In genomic region chr1:23403038-23403336, GRCh38 we compare ENCODE assay signal across 8 cellular contexts. TPM values are rescaled to one million over a fixed set of nuclear protein-coding genes. Genes with fewer than 3 reads are reported as not detected.
A peak's percentile ranks its signal among the peaks of the same experiment; 100 is the strongest.
DNase-seq lines count a peak whose midpoint lies in the region; ATAC-seq, FAIRE-seq and TF ChIP-seq lines count a peak whose summit lies in the region.
"Had no signal": no experiment of that assay in that cellular context is flagged by ENCODE, and none has a peak within 500 bp of the region (broad histone marks: within the 10 kb centered on the region; RNA-seq: fewer than 3 reads in every experiment).

No MANE protein-coding gene starts in this region.

- ATAC-seq in GM19023 (IDR thresholded peaks at IDR 0.05; ENCODE audit: unreplicated experiment) (no peak), GM18498 (IDR thresholded peaks at IDR 0.05; ENCODE audit: unreplicated experiment) (no peak)

- no peaks in the 10 kb centered on the region for H3K9me3 ChIP-seq in transverse colon

- WGBS in transverse colon (ENCODE audit: low coverage in 1 of 2), 2 donors: 31% methylated on average over 6 of the region's 6 CpGs; no CpG with 5 or more reads in 1 of the 2 donors

- TF ChIP-seq POLR2A in transverse colon (IDR thresholded peaks at IDR 0.05): no peak

- no peak for TF ChIP-seq CTCF in transverse colon (IDR thresholded peaks at IDR 0.05)

- peak; percentile 78 for FAIRE-seq in HTR-8/SVneo (lab: Jason Lieb, UNC)

- TF ChIP-seq EP300 in transverse colon (IDR thresholded peaks at IDR 0.05; ENCODE audit: low read depth): no peak

- DNase-seq in HTR-8/SVneo (ENCODE audit: insufficient read length, low spot score): peak; percentile 84
- peak; percentile 44 for DNase-seq in amniotic stem cell (lab: John Stamatoyannopoulos, UW)
- peak; percentile 33 for DNase-seq in iPS-NIHi11 (ENCODE audit: low spot score)
- DNase-seq in transverse colon: no peak
- DNase-seq in middle frontal gyrus (ENCODE audit: extremely low spot score, low spot score): no peak
- DNase-seq: activated gamma-delta T cell had no signal

- intact Hi-C loops in transverse colon (cut with DNase I; ENCODE audit: low total_unique reads): no loop called here

- H3K4me1 ChIP-seq in transverse colon: peaks cover 23 to 35% (median 26%) of the 10 kb centered on the region in 4 donors

- no peaks in the 10 kb centered on the region for H3K27me3 ChIP-seq in transverse colon

- in situ Hi-C loops in transverse colon (cut with MboI; ENCODE audit: low pct_ligation_motif_present in 1 of 4, low pct_unique_long_range_greater_than_20kb in 1 of 4, low sequenced_read_pairs in 3 of 4): no loop called here

- peaks cover 0 to 8% (median 0%) of the 10 kb centered on the region in 4 donors for H3K36me3 ChIP-seq in transverse colon

- peak overlapping the region; percentile 64 to 86 (median 80) for H3K27ac ChIP-seq in transverse colon

- H3K4me3 ChIP-seq in transverse colon: no peak overlapping the region

RNA-seq across cellular contexts. Expression of gene TCEA3, which starts 21.6 kb away (rescaled TPM):
- total RNA-seq in transverse colon: 100 to 1,000 TPM; 137 to 761 (median 198) TPM

RNA-seq across cellular contexts. Expression of gene ZNF436, which starts 33.4 kb away (rescaled TPM):
- total RNA-seq in transverse colon: 100 to 1,000 TPM in 1 of 4 donors, 10 to 100 TPM in 3; 12.5 to 125 (median 12.9) TPM

RNA-seq across cellular contexts. Expression of gene HNRNPR, which starts 58.9 kb away (rescaled TPM):
- 100 to 1,000 TPM in 1 of 4 donors, 10 to 100 TPM in 3; 13.5 to 120 (median 60.8) TPM for total RNA-seq in transverse colon

Comparison
In these comparisons a context has a peak if more than half of its experiments do, and no peak if none do; other contexts are left out.
1. DNase-seq: peak in HTR-8/SVneo (single experiment), amniotic stem cell (single experiment) and iPS-NIHi11 (single experiment); none in transverse colon (single experiment) and middle frontal gyrus (single experiment).